ENCODE assay signal across 13 cellular contexts in genomic region chr19:41530184-41530534, GRCh38. TPM values are rescaled to one million over a fixed set of nuclear protein-coding genes. Genes with fewer than 3 reads are reported as not detected.
DNase-seq lines count a peak whose midpoint lies in the region; ATAC-seq and TF ChIP-seq lines count a peak whose summit lies in the region.
"Had no signal": no experiment of that assay in that cellular context is flagged by ENCODE, and none has a peak within 500 bp of the region (broad histone marks: within the 10 kb centered on the region; RNA-seq: fewer than 3 reads in every experiment).

No MANE protein-coding gene starts in this region.

- peak overlapping the region; percentile 77 for H3K4me3 Mint-ChIP-seq in activated naive CD8-positive, alpha-beta T cell
- peak overlapping the region in 6 of 8 donors; percentile 79 to 93 (median 86) for H3K4me3 Mint-ChIP-seq in naive B cell

- H3K27ac Mint-ChIP-seq in activated naive CD8-positive, alpha-beta T cell = no peak overlapping the region
- peak overlapping the region in 4 of 6 donors; percentile 26 to 96 (median 92) for H3K27ac Mint-ChIP-seq in naive B cell

- H3K9me3 ChIP-seq in right atrium auricular region (peaks cover 0 to 7% of the 10 kb centered on the region in 2 donors), upper lobe of left lung (no peaks in the 10 kb centered on the region)
- H3K9me3 ChIP-seq: BE2C, prostate gland had no signal

- H3K9me3 Mint-ChIP-seq in activated naive CD8-positive, alpha-beta T cell (ENCODE audit: low read depth) = peaks cover 4% of the 10 kb centered on the region
- peaks cover 8 to 34% (median 29%) of the 10 kb centered on the region in 7 donors for H3K9me3 Mint-ChIP-seq in naive B cell

- TF ChIP-seq CTCF in right atrium auricular region (IDR thresholded peaks at IDR 0.05) (no peak), upper lobe of left lung (IDR thresholded peaks at IDR 0.05) (no peak)

- H3K27me3 ChIP-seq in right atrium auricular region (no peaks in the 10 kb centered on the region), upper lobe of left lung (no peaks in the 10 kb centered on the region)

- no peak for ATAC-seq in Right ventricle myocardium superior (ENCODE audit: poor library complexity)
- no peak for ATAC-seq in naive B cell (ENCODE audit: low read depth in 2 of 2)
- ATAC-seq in upper lobe of left lung (ENCODE audit: low FRiP score in 2 of 2) = no peak
- ATAC-seq: SK-N-SH treated with all-trans-retinoic acid at 6 μM for 48 hours had no signal

- TF ChIP-seq POLR2A in upper lobe of left lung (IDR thresholded peaks at IDR 0.05) = no peak

- peaks cover 51% of the 10 kb centered on the region for H3K4me1 Mint-ChIP-seq in activated naive CD8-positive, alpha-beta T cell (ENCODE audit: low read depth)
- H3K4me1 Mint-ChIP-seq in naive B cell = peaks cover 59 to 80% (median 75%) of the 10 kb centered on the region in 3 donors

- intact Hi-C loops in Right ventricle myocardium superior (cut with DNase I) = no loop called here

- no peak for TF ChIP-seq EP300 in upper lobe of left lung (IDR thresholded peaks at IDR 0.05)

- H3K4me3 ChIP-seq in right atrium auricular region (no peak overlapping the region), upper lobe of left lung (peak overlapping the region in 1 of 4 donors; percentile 35)
- H3K4me3 ChIP-seq: prostate gland had no signal

- DNase-seq in right atrium auricular region (ENCODE audit: low spot score) (no peak), Right ventricle myocardium superior (no peak), naive B cell (no peak), upper lobe of left lung (no peak), kidney tubule cell (ENCODE audit: low spot score) (no peak), NCI-H82 treated with DMSO at 0.1 percent for 48 hours (lab: John Stamatoyannopoulos, UW; ENCODE audit: unreplicated experiment) (no peak), DMS53 treated with DMSO at 0.1 percent for 48 hours (lab: John Stamatoyannopoulos, UW; ENCODE audit: unreplicated experiment) (no peak)
- DNase-seq: activated gamma-delta T cell treated with Interleukin-2 at 50 U/mL for 16 hours; BE2C; stimulated activated CD4-positive, alpha-beta T cell treated with anti-CD3 and anti-CD28 coated beads, Interleukin-2, amount 100 ng/mL, for 24 hours had no signal

- peak overlapping the region; percentile 16 to 75 for H3K27ac ChIP-seq in right atrium auricular region
- peak overlapping the region; percentile 79 to 95 (median 92) for H3K27ac ChIP-seq in upper lobe of left lung

- 64 to 69% methylated on average over 4 of the region's 4 CpGs for WGBS in upper lobe of left lung, 2 donors

- peaks cover 4% of the 10 kb centered on the region for H3K27me3 Mint-ChIP-seq in activated naive CD8-positive, alpha-beta T cell
- no peaks in the 10 kb centered on the region for H3K27me3 Mint-ChIP-seq in naive B cell

- H3K36me3 ChIP-seq in right atrium auricular region (no peaks in the 10 kb centered on the region), upper lobe of left lung (no peaks in the 10 kb centered on the region)
- H3K36me3 ChIP-seq: BE2C, prostate gland had no signal

- peaks cover 3% of the 10 kb centered on the region for H3K36me3 Mint-ChIP-seq in activated naive CD8-positive, alpha-beta T cell
- H3K36me3 Mint-ChIP-seq in naive B cell = peaks cover 0 to 16% of the 10 kb centered on the region in 2 donors

- H3K4me1 ChIP-seq in right atrium auricular region = peaks cover 0 to 21% of the 10 kb centered on the region in 2 donors
- H3K4me1 ChIP-seq in upper lobe of left lung = peaks cover 14 to 46% (median 36%) of the 10 kb centered on the region in 4 donors
- H3K4me1 ChIP-seq: BE2C, prostate gland had no signal

RNA-seq across cellular contexts. Expression of gene CEACAM21, which starts 45.8 kb away (rescaled TPM):
- total RNA-seq in right atrium auricular region (1 to 10 TPM in 1 of 2 donors, not detected in 1; 1.3 TPM), Right ventricle myocardium superior (0.86 TPM), upper lobe of left lung (10 to 100 TPM in 4 of 6 donors, 1 to 10 TPM in 2; 2.3 to 22.4 (median 16.3) TPM)
- 10 to 100 TPM in 5 of 6 donors, 1 to 10 TPM in 1; 7.1 to 57.2 (median 20.0) TPM for polyA plus RNA-seq in naive B cell (ENCODE audit: low read depth in 6 of 6)
